ENCODE assay signal across 10 cellular contexts in genomic region chr21:29258626-29259335, GRCh38. TPM values are rescaled to one million over a fixed set of nuclear protein-coding genes. Genes with fewer than 3 reads are reported as not detected.
DNase-seq lines count a peak whose midpoint lies in the region; ATAC-seq, FAIRE-seq and TF ChIP-seq lines count a peak whose summit lies in the region.
"Had no signal": no experiment of that assay in that cellular context is flagged by ENCODE, and none has a peak within 500 bp of the region (broad histone marks: within the 10 kb centered on the region; RNA-seq: fewer than 3 reads in every experiment).

No MANE protein-coding gene starts in this region.

- H3K9me3 ChIP-seq in PC-3 (ENCODE audit: low read length) = peaks cover 7% of the 10 kb centered on the region
- H3K9me3 ChIP-seq in endothelial cell of umbilical vein (replicated peaks; ENCODE audit: control insufficient read depth, insufficient read depth, low read length) = no peaks in the 10 kb centered on the region

- no peaks in the 10 kb centered on the region for H3K27me3 ChIP-seq in PC-3 (ENCODE audit: low read length)
- no peaks in the 10 kb centered on the region for H3K27me3 ChIP-seq in endothelial cell of umbilical vein (ENCODE audit: control insufficient read depth in 2 of 2, insufficient read depth in 2 of 2, low read length in 2 of 2)

- H3K36me3 ChIP-seq in PC-3 (ENCODE audit: low read depth, low read length) (peaks cover 3% of the 10 kb centered on the region; the same call in 1 of the 2 replicates), endothelial cell of umbilical vein (ENCODE audit: control insufficient read depth in 2 of 2, extremely low read depth in 1 of 2, insufficient read depth in 2 of 2, low read length in 2 of 2) (no peaks in the 10 kb centered on the region)

- H3K4me3 ChIP-seq in PC-3 (ENCODE audit: low read length) (peak overlapping the region; percentile 34; the same call in 1 of the 2 replicates), endothelial cell of umbilical vein (replicated peaks in 1 of 3; ENCODE audit: insufficient read depth in 1 of 3, low read depth in 1 of 3, low read length in 3 of 3) (peak overlapping the region in 1 of 3 experiments; percentile 13)

- FAIRE-seq in endothelial cell of umbilical vein (lab: Jason Lieb, UNC) = peak; percentile 64

- peaks cover 9% of the 10 kb centered on the region for H3F3A ChIP-seq in PC-3 (ENCODE audit: low read length, unreplicated experiment)

- H3K79me2 ChIP-seq in PC-3 (ENCODE audit: low read length) (no peaks in the 10 kb centered on the region), endothelial cell of umbilical vein (ENCODE audit: control insufficient read depth, insufficient read depth, low read length) (no peaks in the 10 kb centered on the region)

- POLR2A ChIA-PET in PC-3 (lab: Charles Lee; ENCODE audit: unreplicated experiment) = interaction anchor here (0.6 to 0.7 kb wide), 2 partner anchors 16 to 54 kb away, joined by 4 to 5 read pairs; no protein-coding TSS in a partner anchor
- POLR2A ChIA-PET in endothelial cell of umbilical vein (lab: Charles Lee) = interaction anchor here (0.6 to 0.8 kb wide), 2 partner anchors 17 to 41 kb away, joined by 3 read pairs; no protein-coding TSS in a partner anchor

- in situ Hi-C loops in Caki2 (cut with HindIII; ENCODE audit: low pct_unique_long_range_greater_than_20kb, low sequenced_read_pairs) = no loop called here

- dilution Hi-C loops in endothelial cell of umbilical vein (cut with MboI; ENCODE audit: extremely low pct_ligation_motif_present, low sequenced_read_pairs) = no loop called here

- CTCF ChIA-PET in PC-3 (lab: Charles Lee) (interaction anchor here (0.6 kb wide), 1 partner anchor 22 kb away, joined by 3 read pairs; no protein-coding TSS in a partner anchor), endothelial cell of umbilical vein (lab: Charles Lee) (interaction anchor here (0.6 to 1.7 kb wide), 13 partner anchors 9 to 95 kb away, joined by 3 to 6 read pairs (median 4); partner anchors contain the start of gene BACH1)

- H3K4me1 ChIP-seq in PC-3 (ENCODE audit: insufficient read depth, low read length) (peaks cover 53% of the 10 kb centered on the region), endothelial cell of umbilical vein (ENCODE audit: control insufficient read depth, extremely low read depth, insufficient read depth, low read length) (peaks cover 25% of the 10 kb centered on the region)

- H4K20me1 ChIP-seq in PC-3 (ENCODE audit: low read length) = no peaks in the 10 kb centered on the region
- no peaks in the 10 kb centered on the region for H4K20me1 ChIP-seq in endothelial cell of umbilical vein (replicated peaks; ENCODE audit: control insufficient read depth, extremely low read depth, insufficient read depth, low read length)

- H3K9me2 ChIP-seq in PC-3 (replicated peaks; ENCODE audit: low read length) = no peaks in the 10 kb centered on the region

- intact Hi-C loops in PC-3 (cut with micrococcal nuclease) (loop anchor here (2.0 to 5.0 kb wide), 4 partner anchors 40 to 94 kb away; partner anchors contain the start of gene BACH1), endothelial cell of umbilical vein (cut with micrococcal nuclease) (loop anchor here (2.0 kb wide), 1 partner anchor 28 kb away; no protein-coding TSS in a partner anchor)

- BruUV-seq in PC-3 (replicated peaks; lab: Mats Ljungman, UMichigan) = TSS peak; percentile 55
- no TSS peak for BruUV-seq in endothelial cell of umbilical vein (replicated peaks; lab: Mats Ljungman, UMichigan)

- H3K9me1 ChIP-seq in endothelial cell of umbilical vein (replicated peaks; ENCODE audit: control insufficient read depth, extremely low read depth, insufficient read depth, low read length) = no peaks in the 10 kb centered on the region

- DNase-seq in Caki2 (ENCODE audit: low read depth) (peak; percentile 33), PC-3 (peak; percentile 89), endothelial cell of umbilical vein (ENCODE audit: low read depth, low spot score) (peak; percentile 61), omental fat pad (ENCODE audit: low spot score) (no peak), germinal center (ENCODE audit: low spot score) (no peak), NCI-H1092 treated with DMSO at 0.1 percent for 48 hours (lab: John Stamatoyannopoulos, UW) (no peak)
- DNase-seq in effector CD8-positive, alpha-beta T cell (lab: John Stamatoyannopoulos, UW) = no peak
- DNase-seq: activated B cell treated with CpG ODN at 0.5 μM for 24 hours, NCI-H1436 had no signal

- H2AFZ ChIP-seq in PC-3 (ENCODE audit: low read length) (peak overlapping the region; percentile 23; the same call in 1 of the 2 replicates), endothelial cell of umbilical vein (ENCODE audit: low read depth, low read length) (no peak overlapping the region)

- TF ChIP-seq CTCF in PC-3 (conservative IDR thresholded peaks at IDR 0.05; ENCODE audit: low read depth, low read length) (no peak), endothelial cell of umbilical vein (IDR thresholded peaks at IDR 0.05; ENCODE audit: extremely low read depth in 1 of 2, insufficient read depth in 1 of 2, low read depth in 1 of 2, low read length in 2 of 2) (no peak), omental fat pad (IDR thresholded peaks at IDR 0.05) (no peak)

- peak; percentile 81 for ATAC-seq in PC-3
- peak; percentile 83 for ATAC-seq in omental fat pad (ENCODE audit: low FRiP score)
- no peak for ATAC-seq in HG03354 (IDR thresholded peaks at IDR 0.05; ENCODE audit: poor library complexity, severe bottlenecking, unreplicated experiment)

- H3K4me2 ChIP-seq in PC-3 (ENCODE audit: low read length) = peak overlapping the region; percentile 73
- H3K4me2 ChIP-seq in endothelial cell of umbilical vein (ENCODE audit: insufficient read depth, low read length) = peak overlapping the region; percentile 64

- H3K27ac ChIP-seq in PC-3 (ENCODE audit: low read length) (peak overlapping the region; percentile 55), endothelial cell of umbilical vein (ENCODE audit: insufficient read depth, low read depth, low read length) (peak overlapping the region; percentile 22)

- no peak for TF ChIP-seq POLR2A in endothelial cell of umbilical vein (IDR thresholded peaks at IDR 0.05; ENCODE audit: low read depth, low read length)

- no peak overlapping the region for H3K9ac ChIP-seq in PC-3 (ENCODE audit: low read length)
- no peak overlapping the region for H3K9ac ChIP-seq in endothelial cell of umbilical vein (replicated peaks; ENCODE audit: extremely low read depth, insufficient read depth, low read length)

TF ChIP-seq in endothelial cell of umbilical vein, 7 proteins besides CTCF, POLR2A, EP300 and RAD21:
- TF ChIP-seq FOS (IDR thresholded peaks at IDR 0.05; ENCODE audit: borderline replicate concordance, insufficient read depth, low read length) = peak; percentile 49
- peak; percentile 67 for TF ChIP-seq GATA2 (IDR thresholded peaks at IDR 0.05; ENCODE audit: insufficient read depth, insufficient read length, low read depth, low read length)
- TF ChIP-seq MYC (IDR thresholded peaks at IDR 0.05; ENCODE audit: low read depth, low read length) = no peak
- TF ChIP-seq MAX (IDR thresholded peaks at IDR 0.05; ENCODE audit: insufficient read depth, insufficient read length) = peak; percentile 56

RNA-seq across cellular contexts. Expression of gene BACH1, which starts 39.9 kb away (rescaled TPM):
- 33.4 and 49.8 TPM in 2 replicates for total RNA-seq in Caki2 (2014; rRNA removed; shearing (Covaris generic); ENCODE audit: low replicate concordance)
- 17.2 and 21.1 TPM in 2 replicates for total RNA-seq in PC-3 (2014; rRNA removed)
- 28.8 and 30.3 TPM in 2 replicates for total RNA-seq in endothelial cell of umbilical vein
- 3.8 and 7.2 TPM in 2 replicates for polyA plus RNA-seq in endothelial cell of umbilical vein
- 6.7 and 7.4 TPM in 2 replicates for polyA plus RNA-seq in endothelial cell of umbilical vein (2011; cell fraction: cytosol; rRNA removed)
- polyA plus RNA-seq in endothelial cell of umbilical vein (2011; cell fraction: nucleus; rRNA removed) = 16.7 and 17.0 TPM in 2 replicates
- polyA plus RNA-seq in endothelial cell of umbilical vein (2012) = 14.4 and 14.7 TPM in 2 replicates
- 64.0 and 86.6 TPM in 2 replicates for polyA minus RNA-seq in endothelial cell of umbilical vein
- 46.0 TPM for polyA minus RNA-seq in endothelial cell of umbilical vein (2011; cell fraction: cytosol; rRNA and poly(A)+ RNA removed)
- polyA minus RNA-seq in endothelial cell of umbilical vein (2011; cell fraction: nucleus; rRNA and poly(A)+ RNA removed) = 58.4 and 72.9 TPM in 2 replicates
- total RNA-seq in omental fat pad = 100 to 1,000 TPM in 1 of 4 donors, 10 to 100 TPM in 3; 35.0 to 101 (median 49.8) TPM

Comparison
In these comparisons a context has a peak if more than half of its experiments do, and no peak if none do; other contexts are left out.
1. DNase-seq: peak in Caki2 (single experiment), PC-3 (single experiment) and endothelial cell of umbilical vein (single experiment); none in omental fat pad (single experiment), effector CD8-positive, alpha-beta T cell (single experiment), germinal center (single experiment) and NCI-H1092 treated with DMSO at 0.1 percent for 48 hours (single experiment).